3 cellular contexts compared by ENCODE assay signal in the genomic region with DNA sequence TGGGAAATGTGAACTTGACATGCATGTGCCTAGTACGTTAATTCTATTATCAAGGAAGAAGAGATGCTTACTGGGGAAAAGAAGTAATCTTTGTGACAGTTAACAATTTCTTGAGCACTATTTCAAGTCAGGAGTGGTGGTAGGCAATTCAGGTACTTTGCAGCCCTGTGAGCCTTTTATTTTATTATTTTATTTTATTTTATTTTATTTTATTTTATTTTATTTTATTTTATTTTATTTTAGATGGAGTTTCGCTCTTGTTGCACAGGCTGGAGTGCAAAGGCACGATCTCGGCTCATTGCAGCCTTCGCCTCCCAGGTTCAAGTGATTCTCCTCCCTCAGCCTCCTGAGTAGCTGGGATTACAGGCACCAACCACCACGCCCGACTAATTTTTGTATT. TPM values are rescaled to one million over a fixed set of nuclear protein-coding genes. Genes with fewer than 3 reads are reported as not detected.
"Had no signal": no experiment of that assay in that cellular context is flagged by ENCODE, and none has a peak within 500 bp of the region (broad histone marks: within the 10 kb centered on the region; RNA-seq: fewer than 3 reads in every experiment).

No MANE protein-coding gene starts in this region.

RNA-seq across cellular contexts. Expression of a gene that starts 31.5 kb away (rescaled TPM):
- polyA plus RNA-seq: HepG2, IgD-negative memory B cell, K562 had no signal
